Comparison of ENCODE assay signal across 8 cellular contexts in genomic region chr22:21417227-21417746, GRCh38. TPM values are rescaled to one million over a fixed set of nuclear protein-coding genes. Genes with fewer than 3 reads are reported as not detected.
DNase-seq lines count a peak whose midpoint lies in the region; ATAC-seq, FAIRE-seq and TF ChIP-seq lines count a peak whose summit lies in the region.
"Not testable (repeated sequence)": the region's sequence is repeated elsewhere in the genome, so short reads cannot be mapped to it uniquely, and the experiment has no call there.

Gene HIC2, plus strand, starts transcription at chr22:21417371. Its CDS starts 25,461 bp downstream, at chr22:21442832.

- intact Hi-C loops in colonic mucosa (cut with DNase I); psoas muscle (cut with DNase I): not testable (repeated sequence)

- not testable (repeated sequence) for H3K4me1 ChIP-seq in colonic mucosa; keratinocyte (ENCODE audit: control insufficient read depth, extremely low read depth, insufficient read depth, low read length); psoas muscle

- not testable (repeated sequence) for H3K9me3 ChIP-seq in colonic mucosa; keratinocyte (ENCODE audit: control insufficient read depth, low read depth, low read length); psoas muscle

- ATAC-seq in GM19328 (IDR thresholded peaks at IDR 0.05; ENCODE audit: unreplicated experiment) (peak; percentile 82), HG02642 (IDR thresholded peaks at IDR 0.05; ENCODE audit: poor library complexity, unreplicated experiment) (peak; percentile 78), psoas muscle (peak; percentile 98 to 99 (median 98))

- H3K27ac ChIP-seq in HL-60 (replicated peaks); colonic mucosa; keratinocyte (ENCODE audit: control insufficient read depth, insufficient read depth, low read length); psoas muscle: not testable (repeated sequence)

- not testable (repeated sequence) for TF ChIP-seq CTCF in AG10803 (conservative IDR thresholded peaks at IDR 0.05; ENCODE audit: low read length); HL-60 (IDR thresholded peaks at IDR 0.05; ENCODE audit: insufficient read depth, low read length); colonic mucosa (IDR thresholded peaks at IDR 0.05); keratinocyte (optimal IDR thresholded peaks at IDR 0.05 in 1 of 3, IDR thresholded peaks at IDR 0.05 in 1 of 3, conservative IDR thresholded peaks at IDR 0.05 in 1 of 3; ENCODE audit: extremely low read depth in 1 of 3, insufficient read depth in 2 of 3, low read length in 3 of 3); psoas muscle (IDR thresholded peaks at IDR 0.05)

- not testable (repeated sequence) for H3K9ac ChIP-seq in colonic mucosa (ENCODE audit: low read depth in 2 of 2, low read length in 2 of 2)
- H3K9ac ChIP-seq in keratinocyte (ENCODE audit: control insufficient read depth, extremely low read depth, insufficient read depth, low read length): peak within 1 kb of the TSS; percentile 41

- H3K36me3 ChIP-seq in colonic mucosa; keratinocyte (ENCODE audit: control insufficient read depth in 2 of 2, extremely low read depth in 1 of 2, insufficient read depth in 2 of 2, low read length in 2 of 2); psoas muscle (ENCODE audit: insufficient read depth in 1 of 2, low read depth in 1 of 2): not testable (repeated sequence)

- H3K79me2 ChIP-seq in keratinocyte (ENCODE audit: control insufficient read depth, insufficient read depth, low read length): not testable (repeated sequence)

- not testable (repeated sequence) for FAIRE-seq in keratinocyte (lab: Jason Lieb, UNC)

- not testable (repeated sequence) for H3K27me3 ChIP-seq in HL-60 (ENCODE audit: insufficient read depth, poor library complexity, severe bottlenecking); colonic mucosa; keratinocyte (ENCODE audit: control insufficient read depth, extremely low read depth, insufficient read depth, low read length); psoas muscle (ENCODE audit: insufficient read depth in 3 of 3, low read length in 2 of 3)

- DNase-seq in AG10803 (ENCODE audit: low read depth); HL-60 (ENCODE audit: low read depth in 1 of 2, low spot score in 1 of 2); keratinocyte (ENCODE audit: low read depth, low spot score): not testable (repeated sequence)
- peak; percentile 3 for DNase-seq in activated CD4-positive, alpha-beta T cell treated with anti-CD3 and anti-CD28 coated beads, Interleukin-2, amount 50 U/mL, for 1 hour
- DNase-seq in colonic mucosa (peak; percentile 13), psoas muscle (peak in 1 of 2 donors; percentile 10)

- H4K20me1 ChIP-seq in keratinocyte (ENCODE audit: control insufficient read depth, extremely low read depth, insufficient read depth, low read length): not testable (repeated sequence)

- H3K9me1 ChIP-seq in keratinocyte (ENCODE audit: control insufficient read depth, extremely low read depth, insufficient read depth, low read length): not testable (repeated sequence)

- peak within 1 kb of the TSS; percentile 50 for H3K4me3 ChIP-seq in AG10803 (ENCODE audit: low read length)
- peak within 1 kb of the TSS; percentile 45 for H3K4me3 ChIP-seq in HL-60 (replicated peaks; ENCODE audit: insufficient read depth, low read length)
- H3K4me3 ChIP-seq in colonic mucosa: peak within 1 kb of the TSS; percentile 38
- H3K4me3 ChIP-seq in keratinocyte (ENCODE audit: control insufficient read depth in 2 of 3, extremely low read depth in 1 of 3, insufficient read depth in 2 of 3, low read depth in 1 of 3, low read length in 3 of 3): peak within 1 kb of the TSS in 2 of 3 experiments; percentile 28 to 44
- H3K4me3 ChIP-seq in psoas muscle: peak within 1 kb of the TSS; percentile 61

- dilution Hi-C loops in keratinocyte (cut with MboI; ENCODE audit: extremely low pct_ligation_motif_present, low sequenced_read_pairs): not testable (repeated sequence)

- H3K4me2 ChIP-seq in keratinocyte (ENCODE audit: control insufficient read depth, extremely low read depth, insufficient read depth, low read depth, low read length): not testable (repeated sequence)

- 0 to 2% (median 1%) methylated on average over 4 to 33 of the region's 81 CpGs for WGBS in psoas muscle, 3 donors

- H2AFZ ChIP-seq in keratinocyte (ENCODE audit: control insufficient read depth, low read length): not testable (repeated sequence)

RNA-seq across cellular contexts. Expression of gene HIC2, which starts in this region (rescaled TPM):
- total RNA-seq in colonic mucosa (1 to 10 TPM; 6.0 to 6.3 TPM), psoas muscle (1 to 10 TPM; 1.8 to 3.2 (median 2.3) TPM)
- polyA plus RNA-seq in keratinocyte (1.1 to 1.5 TPM (median 1.2 TPM) in 3 replicates), psoas muscle (1 to 10 TPM in 2 of 3 donors, under 1 TPM in 1; 0.94 to 2.2 (median 1.2) TPM)
- 0.60 TPM for polyA plus RNA-seq in keratinocyte (2011; ENCODE audit: low read depth)
- 0.47 and 0.69 TPM in 2 replicates for polyA plus RNA-seq in keratinocyte (2011; cell fraction: cytosol; rRNA removed)
- 4.3 and 5.0 TPM in 2 replicates for polyA plus RNA-seq in keratinocyte (2011; cell fraction: nucleus; rRNA removed)
- 1.8 TPM in 2 replicates for polyA plus RNA-seq in keratinocyte (2012; ENCODE audit: low replicate concordance)
- 2.3 to 4.4 TPM (median 2.7 TPM) in 3 replicates for polyA minus RNA-seq in keratinocyte
- 1.2 TPM for polyA minus RNA-seq in keratinocyte (2011; cell fraction: cytosol; rRNA and poly(A)+ RNA removed)
- 5.5 TPM in 2 replicates for polyA minus RNA-seq in keratinocyte (2011; cell fraction: nucleus; rRNA and poly(A)+ RNA removed)
